Comparison of ENCODE assay signal across 1 cellular context in genomic region chr3:4421121-4421520, GRCh38.
TF ChIP-seq lines count a peak whose summit lies in the region.

No MANE protein-coding gene starts in this region.

TF ChIP-seq in GM12878, 131 proteins besides CTCF, POLR2A, EP300 and RAD21 (continued from another document):
- peak; percentile 60; the same call in 1 of the 2 replicates for TF ChIP-seq RELB (IDR thresholded peaks at IDR 0.05; ENCODE audit: low read depth)
- no peak for TF ChIP-seq RB1 (IDR thresholded peaks at IDR 0.05; ENCODE audit: borderline replicate concordance)
- TF ChIP-seq BHLHE40 (IDR thresholded peaks at IDR 0.05; ENCODE audit: borderline replicate concordance in 1 of 2, low read depth in 2 of 2, low read length in 1 of 2), result no peak
- no peak for TF ChIP-seq PML (IDR thresholded peaks at IDR 0.05; ENCODE audit: low read length)
- no peak for TF ChIP-seq ETV6 (conservative IDR thresholded peaks at IDR 0.05 in 1 of 2, IDR thresholded peaks at IDR 0.05 in 1 of 2; ENCODE audit: borderline replicate concordance in 1 of 2, low read depth in 1 of 2)
- TF ChIP-seq BRCA1 (IDR thresholded peaks at IDR 0.05; ENCODE audit: low read depth, low read length), result no peak
- TF ChIP-seq HDAC2 (IDR thresholded peaks at IDR 0.05), result no peak
- no peak for TF ChIP-seq ZBTB40 (IDR thresholded peaks at IDR 0.05; ENCODE audit: borderline replicate concordance)
- peak; percentile 49 for TF ChIP-seq MTA2 (IDR thresholded peaks at IDR 0.05; ENCODE audit: low read depth)
- no peak for TF ChIP-seq SMAD1 (IDR thresholded peaks at IDR 0.05; ENCODE audit: low read depth, partially characterized antibody)
- TF ChIP-seq NBN (IDR thresholded peaks at IDR 0.05), result no peak
- no peak for TF ChIP-seq CREM (IDR thresholded peaks at IDR 0.05; ENCODE audit: low read depth)
- TF ChIP-seq NFXL1 (IDR thresholded peaks at IDR 0.05; ENCODE audit: borderline replicate concordance), result no peak
- TF ChIP-seq NR2C2 (IDR thresholded peaks at IDR 0.05; ENCODE audit: borderline replicate concordance, control insufficient read depth, insufficient read length, low read depth), result no peak
- TF ChIP-seq POLR2AphosphoS2 (IDR thresholded peaks at IDR 0.05; ENCODE audit: low read depth, low read length), result no peak
- no peak for TF ChIP-seq TCF12 (IDR thresholded peaks at IDR 0.05; ENCODE audit: low read depth, low read length)
- TF ChIP-seq ZNF24 (IDR thresholded peaks at IDR 0.05), result 0 out of 2 replicates have a peak, but pooled peaks have one; percentile 30
- no peak for TF ChIP-seq RELA (IDR thresholded peaks at IDR 0.05; ENCODE audit: borderline replicate concordance, partially characterized antibody)
- TF ChIP-seq BCL3 (IDR thresholded peaks at IDR 0.05; ENCODE audit: borderline replicate concordance, insufficient read depth, low read depth, low read length, poor library complexity, severe bottlenecking), result peak; percentile 88
- no peak for TF ChIP-seq PBX3 (IDR thresholded peaks at IDR 0.05; ENCODE audit: insufficient replicate concordance, low read depth, low read length)
- 0 out of 2 replicates have a peak, but pooled peaks have one; percentile 43 for TF ChIP-seq PAX8 (IDR thresholded peaks at IDR 0.05)
- no peak for TF ChIP-seq MLLT1 (IDR thresholded peaks at IDR 0.05)
- TF ChIP-seq REST (IDR thresholded peaks at IDR 0.05; ENCODE audit: low read depth, low read length), result no peak
- 0 out of 2 replicates have a peak, but pooled peaks have one; percentile 28 for TF ChIP-seq MXI1 (IDR thresholded peaks at IDR 0.05; ENCODE audit: low read depth, low read length)
- peak; percentile 49; the same call in 1 of the 2 replicates for TF ChIP-seq ATF7 (IDR thresholded peaks at IDR 0.05; ENCODE audit: low read depth)
- TF ChIP-seq MTA3 (IDR thresholded peaks at IDR 0.05; ENCODE audit: borderline replicate concordance, low read length), result no peak
- no peak for TF ChIP-seq ASH2L (IDR thresholded peaks at IDR 0.05; ENCODE audit: borderline replicate concordance, low read depth)
